ENCODE assay signal across 10 cellular contexts in genomic region chr6:96939019-96939805, GRCh38. TPM values are rescaled to one million over a fixed set of nuclear protein-coding genes. Genes with fewer than 3 reads are reported as not detected.
A peak's percentile ranks its signal among the peaks of the same experiment; 100 is the strongest.
DNase-seq lines count a peak whose midpoint lies in the region; ATAC-seq and TF ChIP-seq lines count a peak whose summit lies in the region.
"Had no signal": no experiment of that assay in that cellular context is flagged by ENCODE, and none has a peak within 500 bp of the region (broad histone marks: within the 10 kb centered on the region; RNA-seq: fewer than 3 reads in every experiment).

No MANE protein-coding gene starts in this region.

- TF ChIP-seq CTCF in MCF 10A (IDR thresholded peaks at IDR 0.05; ENCODE audit: unreplicated experiment) (no peak), breast epithelium (IDR thresholded peaks at IDR 0.05) (no peak), gastroesophageal sphincter (IDR thresholded peaks at IDR 0.05) (no peak)

- BruUV-seq in MCF 10A (replicated peaks; lab: Mats Ljungman, UMichigan), result no TSS peak

- no peaks in the 10 kb centered on the region for H3K36me3 Mint-ChIP-seq in MCF 10A (ENCODE audit: insufficient read depth, unreplicated experiment)

- no peaks in the 10 kb centered on the region for H3K9me3 Mint-ChIP-seq in MCF 10A (ENCODE audit: unreplicated experiment)
- no peaks in the 10 kb centered on the region for H3K9me3 Mint-ChIP-seq in stimulated activated naive CD8-positive, alpha-beta T cell treated with anti-CD3 and anti-CD28 coated beads, Interleukin-15, amount 100 ng/mL, for 72 hours

- H3K4me3 ChIP-seq in breast epithelium, result no peak overlapping the region
- H3K4me3 ChIP-seq in gastroesophageal sphincter, result no peak overlapping the region
- H3K4me3 ChIP-seq: lower lobe of right lung, thoracic aorta had no signal

- 59 to 89% methylated on average over 4 of the region's 4 CpGs for WGBS in gastroesophageal sphincter (ENCODE audit: low coverage in 1 of 2), 2 donors

- POLR2A ChIA-PET in MCF 10A (lab: Yijun Ruan, JAX), result interaction anchor here (0.6 to 1.2 kb wide), 3 partner anchors 10 to 276 kb away, joined by 3 read pairs; no protein-coding TSS in a partner anchor

- H3K9me3 ChIP-seq in breast epithelium (no peaks in the 10 kb centered on the region), gastroesophageal sphincter (no peaks in the 10 kb centered on the region)
- H3K9me3 ChIP-seq: lower lobe of right lung, thoracic aorta had no signal

- DNase-seq in MCF 10A (ENCODE audit: unreplicated experiment) (peak; percentile 89), breast epithelium (ENCODE audit: low spot score in 2 of 2) (no peak), RKO (ENCODE audit: low spot score) (peak; percentile 92), fibroblast of gingiva (ENCODE audit: low read depth) (peak; percentile 2), CD1c-positive myeloid dendritic cell (ENCODE audit: extremely low spot score) (no peak)
- no peak for DNase-seq in stimulated activated naive CD8-positive, alpha-beta T cell treated with anti-CD3 and anti-CD28 coated beads, Interleukin-15, amount 100 ng/mL, for 72 hours
- DNase-seq: lower lobe of right lung had no signal

- no peaks in the 10 kb centered on the region for H3K4me1 ChIP-seq in breast epithelium
- H3K4me1 ChIP-seq in gastroesophageal sphincter, result no peaks in the 10 kb centered on the region
- H3K4me1 ChIP-seq: lower lobe of right lung had no signal

- CTCF ChIA-PET in MCF 10A (lab: Yijun Ruan, JAX), result interaction anchor here (0.6 to 1.5 kb wide), 5 partner anchors 12 to 1769 kb away, joined by 3 to 7 read pairs (median 5); partner anchors contain the start of gene KLHL32

- H3K4me3 Mint-ChIP-seq in MCF 10A (ENCODE audit: unreplicated experiment), result no peak overlapping the region
- H3K4me3 Mint-ChIP-seq in stimulated activated naive CD8-positive, alpha-beta T cell treated with anti-CD3 and anti-CD28 coated beads, Interleukin-15, amount 100 ng/mL, for 72 hours, result no peak overlapping the region

- H3K27ac ChIP-seq in breast epithelium, result no peak overlapping the region
- no peak overlapping the region for H3K27ac ChIP-seq in gastroesophageal sphincter
- H3K27ac ChIP-seq: lower lobe of right lung, thoracic aorta had no signal

- no peak for TF ChIP-seq POLR2A in breast epithelium (IDR thresholded peaks at IDR 0.05)
- no peak for TF ChIP-seq POLR2A in gastroesophageal sphincter (IDR thresholded peaks at IDR 0.05)

- H3K27me3 ChIP-seq in breast epithelium, result no peaks in the 10 kb centered on the region
- H3K27me3 ChIP-seq in gastroesophageal sphincter, result peaks cover 8% of the 10 kb centered on the region

- no peaks in the 10 kb centered on the region for H3K36me3 ChIP-seq in breast epithelium
- no peaks in the 10 kb centered on the region for H3K36me3 ChIP-seq in gastroesophageal sphincter
- H3K36me3 ChIP-seq: lower lobe of right lung, thoracic aorta had no signal

- H3K27ac Mint-ChIP-seq in MCF 10A (ENCODE audit: low read depth, unreplicated experiment), result no peak overlapping the region
- H3K27ac Mint-ChIP-seq in stimulated activated naive CD8-positive, alpha-beta T cell treated with anti-CD3 and anti-CD28 coated beads, Interleukin-15, amount 100 ng/mL, for 72 hours, result peak overlapping the region in 1 of 2 donors; percentile 47

- H3K27me3 Mint-ChIP-seq in MCF 10A (ENCODE audit: insufficient read depth, unreplicated experiment), result peaks cover 38% of the 10 kb centered on the region
- H3K27me3 Mint-ChIP-seq in stimulated activated naive CD8-positive, alpha-beta T cell treated with anti-CD3 and anti-CD28 coated beads, Interleukin-15, amount 100 ng/mL, for 72 hours, result no peaks in the 10 kb centered on the region

- TF ChIP-seq EP300 in gastroesophageal sphincter (IDR thresholded peaks at IDR 0.05), result no peak

- peaks cover 18% of the 10 kb centered on the region for H3K4me1 Mint-ChIP-seq in MCF 10A (ENCODE audit: insufficient read depth, unreplicated experiment)
- peaks cover 14% of the 10 kb centered on the region for H3K4me1 Mint-ChIP-seq in stimulated activated naive CD8-positive, alpha-beta T cell treated with anti-CD3 and anti-CD28 coated beads, Interleukin-15, amount 100 ng/mL, for 72 hours

- intact Hi-C loops in MCF 10A (cut with micrococcal nuclease) (no loop called here), breast epithelium (cut with DNase I; ENCODE audit: low total_unique reads) (no loop called here)

- ATAC-seq in stimulated activated naive CD8-positive, alpha-beta T cell treated with anti-CD3 and anti-CD28 coated beads, Interleukin-15, amount 100 ng/mL, for 72 hours, result peak; percentile 83
- ATAC-seq in gastroesophageal sphincter (no peak), GM21529 (IDR thresholded peaks at IDR 0.05; ENCODE audit: unreplicated experiment) (no peak)

RNA-seq across cellular contexts. Expression of gene KLHL32, which starts 14.7 kb away (rescaled TPM):
- total RNA-seq in MCF 10A (2022), result not detected in 2 replicates
- under 1 TPM; 0.16 to 0.98 (median 0.88) TPM for total RNA-seq in breast epithelium
- 1 to 10 TPM in 1 of 4 donors, under 1 TPM in 1, not detected in 2; 0.15 to 1.1 TPM for total RNA-seq in gastroesophageal sphincter

RNA-seq across cellular contexts. Expression of gene NDUFAF4, which starts 41.5 kb away (rescaled TPM):
- total RNA-seq in MCF 10A (2022) (29.8 and 42.5 TPM in 2 replicates), breast epithelium (10 to 100 TPM in 2 of 3 donors, 1 to 10 TPM in 1; 9.8 to 26.6 (median 14.1) TPM), gastroesophageal sphincter (10 to 100 TPM; 14.5 to 39.4 (median 27.4) TPM)

Comparison
In these comparisons a context has a peak if more than half of its experiments do, and no peak if none do; other contexts are left out.
1. DNase-seq: peak in MCF 10A (single experiment), RKO (single experiment) and fibroblast of gingiva (single experiment); none in breast epithelium (0 of 2), stimulated activated naive CD8-positive, alpha-beta T cell treated with anti-CD3 and anti-CD28 coated beads, Interleukin-15, amount 100 ng/mL, for 72 hours (0 of 2) and CD1c-positive myeloid dendritic cell (single experiment).